ENCODE assay signal across 15 cellular contexts in the genomic region with DNA sequence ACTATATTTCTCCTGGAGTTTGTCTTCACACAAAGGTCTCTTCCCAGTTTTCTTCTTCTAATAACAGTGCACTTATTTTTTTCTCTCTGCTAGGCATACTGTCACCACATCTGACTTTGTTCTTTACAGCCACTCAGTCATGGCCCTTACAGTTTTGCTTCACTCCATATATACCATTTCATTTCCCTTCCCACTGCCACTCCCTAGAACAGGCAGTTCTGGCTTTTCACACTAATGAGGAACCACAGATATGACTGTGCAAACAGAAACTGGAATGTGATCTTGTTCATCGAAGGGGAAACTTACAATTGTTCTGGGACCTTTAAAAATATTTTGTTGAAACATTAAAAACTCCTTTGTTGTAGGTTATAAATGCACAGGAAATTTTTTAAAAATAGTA.
DNase-seq lines count a peak whose midpoint lies in the region; ATAC-seq, FAIRE-seq and TF ChIP-seq lines count a peak whose summit lies in the region.
"Had no signal": no experiment of that assay in that cellular context is flagged by ENCODE, and none has a peak within 500 bp of the region (broad histone marks: within the 10 kb centered on the region; RNA-seq: fewer than 3 reads in every experiment).

No MANE protein-coding gene starts in this region.

- H3K9ac ChIP-seq in GM12878 (ENCODE audit: control insufficient read depth, insufficient read depth, low read length) = no peak overlapping the region
- H3K9ac ChIP-seq: BLaER1 had no signal

- H3K27me3 Mint-ChIP-seq in activated CD4-positive, alpha-beta T cell treated with anti-CD3 and anti-CD28 coated beads for 36 hours = no peaks in the 10 kb centered on the region

- no peaks in the 10 kb centered on the region for H4K20me1 ChIP-seq in GM12878 (ENCODE audit: control insufficient read depth, insufficient read depth)
- H4K20me1 ChIP-seq: BLaER1 had no signal

- TF ChIP-seq CTCF in GM12878 (IDR thresholded peaks at IDR 0.05 in 2 of 3, conservative IDR thresholded peaks at IDR 0.05 in 1 of 3; ENCODE audit: control insufficient read depth in 2 of 3, extremely low read depth in 1 of 3, insufficient read depth in 1 of 3, low read depth in 3 of 3, low read length in 3 of 3) (no peak), D721Med (IDR thresholded peaks at IDR 0.05; ENCODE audit: insufficient read depth, missing control alignments) (no peak)

- H3K27ac Mint-ChIP-seq in activated CD4-positive, alpha-beta T cell treated with anti-CD3 and anti-CD28 coated beads for 36 hours = no peak overlapping the region

- no peak for FAIRE-seq in GM12878 (lab: Jason Lieb, UNC)
- FAIRE-seq in D721Med (lab: Jason Lieb, UNC) = no peak

- ATAC-seq in GM12878 (peak; percentile 36), GM21529 (IDR thresholded peaks at IDR 0.05; ENCODE audit: unreplicated experiment) (no peak), GM18505 (IDR thresholded peaks at IDR 0.05; ENCODE audit: unreplicated experiment) (no peak)
- ATAC-seq in activated CD4-positive, alpha-beta T cell treated with anti-CD3 and anti-CD28 coated beads for 36 hours = no peak

- DNase-seq in AG20443 (ENCODE audit: low spot score) = peak; percentile 21
- peak; percentile 74 for DNase-seq in LoVo (ENCODE audit: low spot score)
- DNase-seq in GM12878 (ENCODE audit: low read depth, low spot score) = no peak
- DNase-seq in mucosa of gallbladder (ENCODE audit: low spot score) = peak; percentile 50
- DNase-seq in activated CD4-positive, alpha-beta T cell treated with anti-CD3 and anti-CD28 coated beads for 36 hours = no peak
- DNase-seq in D721Med (ENCODE audit: insufficient read length, low spot score) = no peak
- DNase-seq: activated CD4-positive, alpha-beta T cell treated with anti-CD3 and anti-CD28 coated beads, Interleukin-2, amount 50 U/mL, for 4 hours; activated naive CD4-positive, alpha-beta T cell treated with anti-CD3 and anti-CD28 coated beads, Interleukin-2, amount 50 U/mL, for 16 hours; effector CD4-positive, alpha-beta T cell; NCI-H2029; nucleus accumbens had no signal

- no peak overlapping the region for H3K4me2 ChIP-seq in GM12878 (ENCODE audit: control insufficient read depth, insufficient read depth)
- H3K4me2 ChIP-seq: BLaER1 had no signal

- H3K4me3 Mint-ChIP-seq in activated CD4-positive, alpha-beta T cell treated with anti-CD3 and anti-CD28 coated beads for 36 hours = no peak overlapping the region

- no peak overlapping the region for H2AFZ ChIP-seq in GM12878 (ENCODE audit: control insufficient read depth, low read depth, low read length)

- no peaks in the 10 kb centered on the region for H3K4me1 Mint-ChIP-seq in activated CD4-positive, alpha-beta T cell treated with anti-CD3 and anti-CD28 coated beads for 36 hours

- POLR2A ChIA-PET in GM12878 (lab: Charles Lee) = no interaction called here
- POLR2A ChIA-PET in activated CD4-positive, alpha-beta T cell treated with anti-CD3 and anti-CD28 coated beads for 36 hours (lab: Charles Lee) = no interaction called here

- CTCF ChIA-PET in GM12878 (lab: Yijun Ruan, JAX) = interaction anchor here (0.9 to 2.7 kb wide), 3 partner anchors 34 to 86 kb away, joined by 3 to 16 read pairs (median 7); partner anchors contain the start of gene SFRP4
- CTCF ChIA-PET in activated CD4-positive, alpha-beta T cell treated with anti-CD3 and anti-CD28 coated beads for 36 hours (lab: Charles Lee) = no interaction called here

- H3K4me1 ChIP-seq in GM12878 (ENCODE audit: control insufficient read depth, insufficient read depth, low read length) = 0 out of 2 replicates have a peak, but pooled peaks cover under 1% of the 10 kb centered on the region
- H3K4me1 ChIP-seq: BLaER1, SJSA1 had no signal

- intact Hi-C loops in GM12878 (cut with micrococcal nuclease; ENCODE audit: unreplicated experiment) = no loop called here
- intact Hi-C loops in activated CD4-positive, alpha-beta T cell treated with anti-CD3 and anti-CD28 coated beads for 36 hours (cut with DNase I, micrococcal nuclease) = no loop called here

- RAD21 ChIA-PET in GM12878 (lab: Charles Lee; ENCODE audit: unreplicated experiment) = no interaction called here

- H3K27ac ChIP-seq in GM12878 (ENCODE audit: control insufficient read depth, insufficient read depth) = no peak overlapping the region
- H3K27ac ChIP-seq: BLaER1, SJSA1 had no signal

- H3K79me2 ChIP-seq in GM12878 (ENCODE audit: control insufficient read depth, insufficient read depth, low read length) = no peaks in the 10 kb centered on the region

- TF ChIP-seq EP300 in GM12878 (IDR thresholded peaks at IDR 0.05; ENCODE audit: borderline replicate concordance in 1 of 2, control insufficient read depth in 1 of 2, low read depth in 2 of 2, low read length in 2 of 2) = no peak

- TF ChIP-seq POLR2A in GM12878 (IDR thresholded peaks at IDR 0.05; ENCODE audit: low read depth, low read length) (no peak), GM18505 (IDR thresholded peaks at IDR 0.05; ENCODE audit: borderline replicate concordance, extremely low read depth, insufficient read depth, insufficient read length) (no peak)

- no TSS peak for BruUV-seq in GM12878 (replicated peaks; lab: Mats Ljungman, UMichigan)

- no peak overlapping the region for H3K4me3 ChIP-seq in GM12878
- H3K4me3 ChIP-seq: BLaER1, SJSA1 had no signal

- H3K36me3 Mint-ChIP-seq in activated CD4-positive, alpha-beta T cell treated with anti-CD3 and anti-CD28 coated beads for 36 hours (ENCODE audit: low read depth) = no peaks in the 10 kb centered on the region

- TF ChIP-seq RAD21 in GM12878 (IDR thresholded peaks at IDR 0.05; ENCODE audit: insufficient read depth, low read depth, low read length) = no peak

- WGBS in GM12878 (ENCODE audit: insufficient coverage, insufficient replicate concordance, low lambda C conversion rate, missing lambda C conversion rate) = 0% methylated on average over 1 of the region's 1 CpG

- no peaks in the 10 kb centered on the region for H3K36me3 ChIP-seq in GM12878 (ENCODE audit: control insufficient read depth in 2 of 2, insufficient read depth in 2 of 2, low read length in 1 of 2)
- H3K36me3 ChIP-seq: BLaER1, SJSA1 had no signal

- H3K9me3 ChIP-seq in GM12878 (replicated peaks; ENCODE audit: control insufficient read depth, insufficient read depth, low read length) = no peaks in the 10 kb centered on the region
- H3K9me3 ChIP-seq: BLaER1, SJSA1 had no signal

- H3K9me3 Mint-ChIP-seq in activated CD4-positive, alpha-beta T cell treated with anti-CD3 and anti-CD28 coated beads for 36 hours (ENCODE audit: low read depth) = no peaks in the 10 kb centered on the region

- no peaks in the 10 kb centered on the region for H3K27me3 ChIP-seq in GM12878 (replicated peaks in 1 of 2; ENCODE audit: control insufficient read depth in 2 of 2, insufficient read depth in 2 of 2, low read length in 1 of 2)
- H3K27me3 ChIP-seq: BLaER1, SJSA1 had no signal

- in situ Hi-C loops in GM12878 (cut with MboI) = no loop called here

- SMC1A ChIA-PET in GM12878 (lab: Charles Lee; ENCODE audit: uncharacterized antibody, unreplicated experiment) = interaction anchor here (1.5 kb wide), 1 partner anchor 13 kb away, joined by 8 read pairs; no protein-coding TSS in a partner anchor

TF ChIP-seq in GM12878, 131 proteins besides CTCF, POLR2A, EP300 and RAD21 (continues in another document):
- TF ChIP-seq CEBPZ (IDR thresholded peaks at IDR 0.05; ENCODE audit: low read depth, low read length) = no peak
- no peak for TF ChIP-seq ZBED1 (IDR thresholded peaks at IDR 0.05; ENCODE audit: borderline replicate concordance)
- peak; percentile 72 for TF ChIP-seq IKZF1 (conservative IDR thresholded peaks at IDR 0.05)
- TF ChIP-seq MTA2 (IDR thresholded peaks at IDR 0.05; ENCODE audit: low read depth) = peak; percentile 58; the same call in 1 of the 2 replicates
- TF ChIP-seq IKZF2 (IDR thresholded peaks at IDR 0.05) = peak; percentile 84 to 87
- 0 out of 2 replicates have a peak, but pooled peaks have one; percentile 19 for TF ChIP-seq RELB (IDR thresholded peaks at IDR 0.05; ENCODE audit: low read depth)
- TF ChIP-seq POLR2AphosphoS2 (IDR thresholded peaks at IDR 0.05; ENCODE audit: low read depth, low read length) = no peak
- 0 out of 2 replicates have a peak, but pooled peaks have one; percentile 37 for TF ChIP-seq DPF2 (IDR thresholded peaks at IDR 0.05)
- TF ChIP-seq BMI1 (IDR thresholded peaks at IDR 0.05; ENCODE audit: borderline replicate concordance) = 0 out of 2 replicates have a peak, but pooled peaks have one; percentile 26

Comparison
In these comparisons a context has a peak if more than half of its experiments do, and no peak if none do; other contexts are left out.
1. DNase-seq: peak in AG20443 (single experiment), LoVo (single experiment) and mucosa of gallbladder (single experiment); none in GM12878 (single experiment), activated CD4-positive, alpha-beta T cell treated with anti-CD3 and anti-CD28 coated beads for 36 hours (single experiment) and D721Med (single experiment).